ENCODE assay signal across 28 cellular contexts in genomic region chr2:4585057-4585635, GRCh38.
"Had no signal": no experiment of that assay in that cellular context is flagged by ENCODE, and none has a peak within 500 bp of the region (broad histone marks: within the 10 kb centered on the region; RNA-seq: fewer than 3 reads in every experiment).

No MANE protein-coding gene starts in this region.

- H3K4me3 Mint-ChIP-seq: dendritic cell treated with granulocyte-macrophage colony-stimulating factor and Interleukin-4, amounts not matched to agents 40 ng/mL and 50 ng/mL, for 4 days; effector memory CD8-positive, alpha-beta T cell; endodermal cell had no signal

- H3K27me3 ChIP-seq: colonic mucosa, esophagus muscularis mucosa, esophagus squamous epithelium, foreskin keratinocyte, gastrocnemius medialis, gastroesophageal sphincter, heart left ventricle, heart right ventricle had no signal

- H3K4me3 ChIP-seq: colonic mucosa, coronary artery, dorsolateral prefrontal cortex, esophagus muscularis mucosa, esophagus squamous epithelium, gastrocnemius medialis, gastroesophageal sphincter, heart left ventricle, heart right ventricle had no signal

- ATAC-seq: effector memory CD8-positive, alpha-beta T cell; esophagus mucosa; foreskin keratinocyte; gastrocnemius medialis; gastroesophageal sphincter; heart left ventricle; heart right ventricle had no signal

- H3K27ac ChIP-seq: colonic mucosa, coronary artery, dorsolateral prefrontal cortex, epithelial cell of prostate, esophagus muscularis mucosa, esophagus squamous epithelium, foreskin keratinocyte, gastrocnemius medialis, gastroesophageal sphincter, heart left ventricle, heart right ventricle had no signal

- H3K27me3 Mint-ChIP-seq: dendritic cell treated with granulocyte-macrophage colony-stimulating factor and Interleukin-4, amounts not matched to agents 40 ng/mL and 50 ng/mL, for 4 days; effector memory CD8-positive, alpha-beta T cell had no signal

- H3K4me1 Mint-ChIP-seq: endodermal cell had no signal

- DNase-seq: colonic mucosa; cortex of kidney; dermis blood vessel endothelial cell; dorsolateral prefrontal cortex; effector CD4-positive, alpha-beta T cell; effector CD8-positive, alpha-beta T cell; effector memory CD4-positive, alpha-beta T cell; effector memory CD8-positive, alpha-beta T cell; endodermal cell; erythroblast; esophagus squamous epithelium; foreskin fibroblast; foreskin keratinocyte; foreskin melanocyte; gastrocnemius medialis; head of caudate nucleus; heart left ventricle; heart right ventricle had no signal

- H3K9me3 ChIP-seq: colonic mucosa, esophagus muscularis mucosa, esophagus squamous epithelium, gastrocnemius medialis, gastroesophageal sphincter had no signal

- H3K36me3 ChIP-seq: colonic mucosa, esophagus muscularis mucosa, esophagus squamous epithelium, gastrocnemius medialis, gastroesophageal sphincter, heart left ventricle, heart right ventricle had no signal

- FAIRE-seq: colon, endometrium, endothelial cell of umbilical vein, frontal cortex had no signal

- H3K9me3 Mint-ChIP-seq: endodermal cell had no signal

- H3K4me1 ChIP-seq: colonic mucosa, esophagus muscularis mucosa, esophagus squamous epithelium, foreskin keratinocyte, gastrocnemius medialis, gastroesophageal sphincter, heart left ventricle, heart right ventricle had no signal

- H3K27ac Mint-ChIP-seq: dendritic cell treated with granulocyte-macrophage colony-stimulating factor and Interleukin-4, amounts not matched to agents 40 ng/mL and 50 ng/mL, for 4 days; effector memory CD8-positive, alpha-beta T cell; endodermal cell had no signal
